ENCODE assay signal across 1 cellular context in genomic region chr10:95480102-95480900, GRCh38.
TF ChIP-seq lines count a peak whose summit lies in the region.

No MANE protein-coding gene starts in this region.

TF ChIP-seq in GM23338, 12 proteins besides CTCF, POLR2A, EP300 and RAD21 (continued from another document):
- TF ChIP-seq, protein P1, sequence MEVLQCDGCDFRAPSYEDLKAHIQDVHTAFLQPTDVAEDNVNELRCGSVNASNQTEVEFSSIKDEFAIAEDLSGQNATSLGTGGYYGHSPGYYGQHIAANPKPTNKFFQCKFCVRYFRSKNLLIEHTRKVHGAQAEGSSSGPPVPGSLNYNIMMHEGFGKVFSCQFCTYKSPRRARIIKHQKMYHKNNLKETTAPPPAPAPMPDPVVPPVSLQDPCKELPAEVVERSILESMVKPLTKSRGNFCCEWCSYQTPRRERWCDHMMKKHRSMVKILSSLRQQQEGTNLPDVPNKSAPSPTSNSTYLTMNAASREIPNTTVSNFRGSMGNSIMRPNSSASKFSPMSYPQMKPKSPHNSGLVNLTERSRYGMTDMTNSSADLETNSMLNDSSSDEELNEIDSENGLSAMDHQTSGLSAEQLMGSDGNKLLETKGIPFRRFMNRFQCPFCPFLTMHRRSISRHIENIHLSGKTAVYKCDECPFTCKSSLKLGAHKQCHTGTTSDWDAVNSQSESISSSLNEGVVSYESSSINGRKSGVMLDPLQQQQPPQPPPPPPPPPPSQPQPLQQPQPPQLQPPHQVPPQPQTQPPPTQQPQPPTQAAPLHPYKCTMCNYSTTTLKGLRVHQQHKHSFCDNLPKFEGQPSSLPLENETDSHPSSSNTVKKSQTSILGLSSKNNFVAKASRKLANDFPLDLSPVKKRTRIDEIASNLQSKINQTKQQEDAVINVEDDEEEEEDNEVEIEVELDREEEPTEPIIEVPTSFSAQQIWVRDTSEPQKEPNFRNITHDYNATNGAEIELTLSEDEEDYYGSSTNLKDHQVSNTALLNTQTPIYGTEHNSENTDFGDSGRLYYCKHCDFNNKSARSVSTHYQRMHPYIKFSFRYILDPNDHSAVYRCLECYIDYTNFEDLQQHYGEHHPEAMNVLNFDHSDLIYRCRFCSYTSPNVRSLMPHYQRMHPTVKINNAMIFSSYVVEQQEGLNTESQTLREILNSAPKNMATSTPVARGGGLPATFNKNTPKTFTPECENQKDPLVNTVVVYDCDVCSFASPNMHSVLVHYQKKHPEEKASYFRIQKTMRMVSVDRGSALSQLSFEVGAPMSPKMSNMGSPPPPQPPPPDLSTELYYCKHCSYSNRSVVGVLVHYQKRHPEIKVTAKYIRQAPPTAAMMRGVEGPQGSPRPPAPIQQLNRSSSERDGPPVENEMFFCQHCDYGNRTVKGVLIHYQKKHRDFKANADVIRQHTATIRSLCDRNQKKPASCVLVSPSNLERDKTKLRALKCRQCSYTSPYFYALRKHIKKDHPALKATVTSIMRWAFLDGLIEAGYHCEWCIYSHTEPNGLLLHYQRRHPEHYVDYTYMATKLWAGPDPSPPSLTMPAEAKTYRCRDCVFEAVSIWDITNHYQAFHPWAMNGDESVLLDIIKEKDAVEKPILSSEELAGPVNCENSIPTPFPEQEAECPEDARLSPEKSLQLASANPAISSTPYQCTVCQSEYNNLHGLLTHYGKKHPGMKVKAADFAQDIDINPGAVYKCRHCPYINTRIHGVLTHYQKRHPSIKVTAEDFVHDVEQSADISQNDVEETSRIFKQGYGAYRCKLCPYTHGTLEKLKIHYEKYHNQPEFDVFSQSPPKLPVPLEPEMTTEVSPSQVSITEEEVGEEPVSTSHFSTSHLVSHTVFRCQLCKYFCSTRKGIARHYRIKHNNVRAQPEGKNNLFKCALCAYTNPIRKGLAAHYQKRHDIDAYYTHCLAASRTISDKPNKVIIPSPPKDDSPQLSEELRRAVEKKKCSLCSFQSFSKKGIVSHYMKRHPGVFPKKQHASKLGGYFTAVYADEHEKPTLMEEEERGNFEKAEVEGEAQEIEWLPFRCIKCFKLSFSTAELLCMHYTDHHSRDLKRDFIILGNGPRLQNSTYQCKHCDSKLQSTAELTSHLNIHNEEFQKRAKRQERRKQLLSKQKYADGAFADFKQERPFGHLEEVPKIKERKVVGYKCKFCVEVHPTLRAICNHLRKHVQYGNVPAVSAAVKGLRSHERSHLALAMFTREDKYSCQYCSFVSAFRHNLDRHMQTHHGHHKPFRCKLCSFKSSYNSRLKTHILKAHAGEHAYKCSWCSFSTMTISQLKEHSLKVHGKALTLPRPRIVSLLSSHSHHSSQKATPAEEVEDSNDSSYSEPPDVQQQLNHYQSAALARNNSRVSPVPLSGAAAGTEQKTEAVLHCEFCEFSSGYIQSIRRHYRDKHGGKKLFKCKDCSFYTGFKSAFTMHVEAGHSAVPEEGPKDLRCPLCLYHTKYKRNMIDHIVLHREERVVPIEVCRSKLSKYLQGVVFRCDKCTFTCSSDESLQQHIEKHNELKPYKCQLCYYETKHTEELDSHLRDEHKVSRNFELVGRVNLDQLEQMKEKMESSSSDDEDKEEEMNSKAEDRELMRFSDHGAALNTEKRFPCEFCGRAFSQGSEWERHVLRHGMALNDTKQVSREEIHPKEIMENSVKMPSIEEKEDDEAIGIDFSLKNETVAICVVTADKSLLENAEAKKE (CRISPR knock-in tag; IDR thresholded peaks at IDR 0.05): no peak
- no peak for TF ChIP-seq POLR2AphosphoS5 (IDR thresholded peaks at IDR 0.05; ENCODE audit: low read depth)
TF ChIP-seq in GM23338: peak in this region for 0.
